Comparison of ENCODE assay signal across 25 cellular contexts in the genomic region with DNA sequence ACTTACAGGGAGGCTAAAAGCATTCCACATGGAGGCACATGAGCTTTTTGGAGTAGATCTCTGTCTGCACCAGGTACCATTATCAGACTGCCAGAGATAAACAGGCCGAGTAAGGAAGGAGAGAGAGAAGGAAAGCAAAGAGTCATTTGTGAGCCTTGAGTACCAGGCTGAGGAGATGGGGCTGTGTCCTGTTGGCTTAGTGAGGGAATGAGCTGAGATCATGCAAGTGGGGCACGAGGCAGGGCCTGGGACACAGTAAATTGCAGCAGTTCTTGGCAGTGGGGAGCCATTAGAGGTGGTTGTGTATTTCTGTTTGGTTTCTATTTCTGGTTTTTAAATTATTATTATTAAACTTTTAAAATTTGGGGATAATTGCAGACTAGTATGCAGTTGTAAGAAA.
"Had no signal": no experiment of that assay in that cellular context is flagged by ENCODE, and none has a peak within 500 bp of the region (broad histone marks: within the 10 kb centered on the region; RNA-seq: fewer than 3 reads in every experiment).

No MANE protein-coding gene starts in this region.

- H3K4me1 ChIP-seq: adrenal gland, body of pancreas, colonic mucosa, esophagus squamous epithelium had no signal

- DNase-seq: activated CD4-positive, alpha-beta memory T cell treated with anti-CD3 and anti-CD28 coated beads, Interleukin-2, amount 10 ng/mL, durations not matched to agents 7 days and 5 days; activated CD4-positive, alpha-beta T cell treated with anti-CD3 and anti-CD28 coated beads for 1 hour; activated CD4-positive, alpha-beta T cell treated with anti-CD3 and anti-CD28 coated beads for 4 hours; activated CD4-positive, alpha-beta T cell treated with anti-CD3 and anti-CD28 coated beads, Interleukin-2, amount 10 ng/mL, durations not matched to agents 7 days and 5 days; activated CD4-positive, alpha-beta T cell treated with anti-CD3 and anti-CD28 coated beads, Interleukin-2, amount 50 U/mL, for 4 hours; activated effector memory CD4-positive, alpha-beta T cell treated with Interleukin-2 at 50 U/mL for 16 hours; activated gamma-delta T cell treated with Interleukin-2 at 50 U/mL for 16 hours; activated naive CD4-positive, alpha-beta T cell treated with Interleukin-2 at 50 U/mL for 16 hours; activated naive CD8-positive, alpha-beta T cell treated with anti-CD3 and anti-CD28 coated beads for 36 hours; activated naive CD8-positive, alpha-beta T cell treated with anti-CD3 and anti-CD28 coated beads, Interleukin-2, amount 50 U/mL, for 24 hours; activated T-cell treated with anti-CD3 and anti-CD28 coated beads for 4 hours; activated T-cell treated with anti-CD3 and anti-CD28 coated beads, Interleukin-2, amount 50 U/mL, for 24 hours; amygdala; aorta; central memory CD4-positive, alpha-beta T cell; cerebellar nuclear complex; colonic mucosa; effector CD8-positive, alpha-beta T cell; esophagus squamous epithelium; glutamatergic neuron; T-helper 2 cell had no signal

- H3K36me3 ChIP-seq: colonic mucosa had no signal

- H3K27ac ChIP-seq: adrenal gland, body of pancreas, colonic mucosa, epithelial cell of prostate, esophagus squamous epithelium had no signal

- H3K9me3 ChIP-seq: adrenal gland, body of pancreas, colonic mucosa, esophagus squamous epithelium had no signal

- ATAC-seq: activated naive CD8-positive, alpha-beta T cell treated with anti-CD3 and anti-CD28 coated beads, Interleukin-2, amount 50 U/mL, for 24 hours; activated T-helper 17 cell treated with anti-CD3 and anti-CD28 coated beads, Interleukin-2, amount 50 U/mL, for 72 hours; body of pancreas had no signal

- H3K4me3 ChIP-seq: adrenal gland, body of pancreas, colonic mucosa, esophagus squamous epithelium had no signal

- H3K27me3 ChIP-seq: adrenal gland, body of pancreas, colonic mucosa, esophagus squamous epithelium had no signal
